8 cellular contexts compared by ENCODE assay signal in genomic region chr10:116271593-116272496, GRCh38. TPM values are rescaled to one million over a fixed set of nuclear protein-coding genes. Genes with fewer than 3 reads are reported as not detected.
A peak's percentile ranks its signal among the peaks of the same experiment; 100 is the strongest.
DNase-seq lines count a peak whose midpoint lies in the region.

No MANE protein-coding gene starts in this region.

- peaks cover 7% of the 10 kb centered on the region for H3K4me1 Mint-ChIP-seq in T-helper 2 cell treated with Interferon-gamma antibody and Interleukin-4, amounts not matched to agents 5 μg/mL and 100 μg/mL, for 36 hours (ENCODE audit: low read depth)

- H3K27ac ChIP-seq in duodenal mucosa (ENCODE audit: low read depth, low read length), result no peak overlapping the region
- no peak overlapping the region for H3K27ac ChIP-seq in mesodermal cell (ENCODE audit: low read depth, low read length, severe bottlenecking)

- no peaks in the 10 kb centered on the region for H3K9me3 Mint-ChIP-seq in T-helper 2 cell treated with Interferon-gamma antibody and Interleukin-4, amounts not matched to agents 5 μg/mL and 100 μg/mL, for 36 hours

- no peak overlapping the region for H3K9ac ChIP-seq in duodenal mucosa (ENCODE audit: low read depth in 1 of 2, low read length in 2 of 2)

- peaks cover 3% of the 10 kb centered on the region for H3K36me3 Mint-ChIP-seq in T-helper 2 cell treated with Interferon-gamma antibody and Interleukin-4, amounts not matched to agents 5 μg/mL and 100 μg/mL, for 36 hours (ENCODE audit: low read depth)

- H3K27ac Mint-ChIP-seq in T-helper 2 cell treated with Interferon-gamma antibody and Interleukin-4, amounts not matched to agents 5 μg/mL and 100 μg/mL, for 36 hours, result no peak overlapping the region

- H3K4me1 ChIP-seq in duodenal mucosa (ENCODE audit: control insufficient read depth in 1 of 2, insufficient read depth in 2 of 2, low read length in 2 of 2) (no peaks in the 10 kb centered on the region), mesodermal cell (ENCODE audit: control insufficient read depth, insufficient read depth, low read length, poor library complexity, severe bottlenecking) (peaks cover 8% of the 10 kb centered on the region)

- 0% methylated on average over 41 to 43 of the region's 65 CpGs for WGBS in mesodermal cell (ENCODE audit: insufficient coverage in 2 of 2), 2 experiments

- H3K36me3 ChIP-seq in duodenal mucosa (ENCODE audit: control insufficient read depth in 1 of 2, insufficient read depth in 2 of 2, low read length in 2 of 2) (no peaks in the 10 kb centered on the region), mesodermal cell (ENCODE audit: control insufficient read depth, insufficient read depth, low read length) (no peaks in the 10 kb centered on the region)

- peaks cover 67% of the 10 kb centered on the region for H3K27me3 Mint-ChIP-seq in T-helper 2 cell treated with Interferon-gamma antibody and Interleukin-4, amounts not matched to agents 5 μg/mL and 100 μg/mL, for 36 hours (ENCODE audit: low read depth)

- no peak overlapping the region for H3K4me3 Mint-ChIP-seq in T-helper 2 cell treated with Interferon-gamma antibody and Interleukin-4, amounts not matched to agents 5 μg/mL and 100 μg/mL, for 36 hours

- H3K27me3 ChIP-seq in duodenal mucosa (ENCODE audit: control insufficient read depth in 1 of 2, insufficient read depth in 2 of 2, low read length in 2 of 2), result peaks cover 32 to 59% of the 10 kb centered on the region in 2 donors

- peak; percentile 7 for DNase-seq in stimulated activated CD4-positive, alpha-beta T cell treated with anti-CD3 and anti-CD28 coated beads, Interleukin-15, amount 100 ng/mL, for 24 hours
- DNase-seq in stimulated activated CD4-positive, alpha-beta T cell treated with anti-CD3 and anti-CD28 coated beads, Interleukin-4, amount 100 ng/mL, for 24 hours, result no peak
- no peak for DNase-seq in LoVo (ENCODE audit: low spot score)
- no peak for DNase-seq in occipital lobe (lab: John Stamatoyannopoulos, UW)
- DNase-seq in NCI-H128 (lab: John Stamatoyannopoulos, UW; ENCODE audit: unreplicated experiment), result no peak
- no peak for DNase-seq in T-helper 2 cell treated with Interferon-gamma antibody and Interleukin-4, amounts not matched to agents 5 μg/mL and 100 μg/mL, for 36 hours (ENCODE audit: low spot score)

- H3K4me3 ChIP-seq in duodenal mucosa (ENCODE audit: low read depth in 1 of 2, low read length in 2 of 2) (peak overlapping the region; percentile 6 to 43), mesodermal cell (ENCODE audit: extremely low read depth, insufficient read depth, low read length, poor library complexity, severe bottlenecking) (peak overlapping the region; percentile 52)

- no peaks in the 10 kb centered on the region for H3K9me3 ChIP-seq in duodenal mucosa (ENCODE audit: control insufficient read depth in 1 of 2, low read length in 2 of 2)
- H3K9me3 ChIP-seq in mesodermal cell (ENCODE audit: control insufficient read depth, low read length), result no peaks in the 10 kb centered on the region

RNA-seq across cellular contexts. Expression of gene GFRA1, which starts 1.2 kb away (rescaled TPM):
- polyA plus RNA-seq in mesodermal cell (2013, experiment 1 of 2), result 12.8 TPM
- polyA plus RNA-seq in mesodermal cell (2013, experiment 2 of 2), result 7.7 TPM
- 4.7 TPM for total RNA-seq in occipital lobe

RNA-seq across cellular contexts. Expression of gene CCDC172, which starts 52.4 kb away (rescaled TPM):
- polyA plus RNA-seq in mesodermal cell (2013, experiment 1 of 2), result not detected
- not detected for polyA plus RNA-seq in mesodermal cell (2013, experiment 2 of 2)
- not detected for total RNA-seq in occipital lobe
